Comparison of ENCODE assay signal across 24 cellular contexts in genomic region chr9:130147215-130147614, GRCh38.
"Had no signal": no experiment of that assay in that cellular context is flagged by ENCODE, and none has a peak within 500 bp of the region (broad histone marks: within the 10 kb centered on the region; RNA-seq: fewer than 3 reads in every experiment).

No MANE protein-coding gene starts in this region.

- H3K9me3 Mint-ChIP-seq: activated CD4-positive, alpha-beta memory T cell treated with anti-CD3 and anti-CD28 coated beads for 36 hours; activated CD4-positive, alpha-beta T cell treated with anti-CD3 and anti-CD28 coated beads, Interleukin-2, amount 10 ng/mL, durations not matched to agents 24 days and 14 days; activated naive CD8-positive, alpha-beta T cell treated with anti-CD3 and anti-CD28 coated beads, Interleukin-2, amount 10 ng/mL, durations not matched to agents 7 days and 5 days had no signal

- H3K27me3 ChIP-seq: colonic mucosa had no signal

- H3K9me3 ChIP-seq: colonic mucosa had no signal

- H3K36me3 Mint-ChIP-seq: activated CD4-positive, alpha-beta memory T cell treated with anti-CD3 and anti-CD28 coated beads for 36 hours; activated CD8-positive, alpha-beta memory T cell treated with anti-CD3 and anti-CD28 coated beads, Interleukin-2, amount 10 ng/mL, durations not matched to agents 7 days and 5 days; activated naive CD8-positive, alpha-beta T cell treated with anti-CD3 and anti-CD28 coated beads, Interleukin-2, amount 10 ng/mL, durations not matched to agents 7 days and 5 days had no signal

- DNase-seq: activated CD4-positive, alpha-beta memory T cell treated with anti-CD3 and anti-CD28 coated beads for 36 hours; activated CD4-positive, alpha-beta T cell treated with anti-CD3 and anti-CD28 coated beads for 36 hours; activated CD4-positive, alpha-beta T cell treated with anti-CD3 and anti-CD28 coated beads, Interleukin-2, amount 10 ng/mL, durations not matched to agents 24 days and 14 days; activated CD4-positive, CD25-positive, alpha-beta regulatory T cell; activated CD4-positive, CD25-positive, alpha-beta regulatory T cell treated with anti-CD3 and anti-CD28 coated beads, Interleukin-2, amount 50 U/mL, for 72 hours; activated CD8-positive, alpha-beta memory T cell treated with anti-CD3 and anti-CD28 coated beads, Interleukin-2, amount 10 ng/mL, durations not matched to agents 7 days and 5 days; activated CD8-positive, alpha-beta memory T cell treated with anti-CD3 and anti-CD28 coated beads, Interleukin-2, amount 50 U/mL, for 4 hours; activated CD8-positive, alpha-beta T cell treated with anti-CD3 and anti-CD28 coated beads, Interleukin-2, amount 10 ng/mL, durations not matched to agents 7 days and 5 days; activated gamma-delta T cell; activated naive CD4-positive, alpha-beta T cell; activated naive CD4-positive, alpha-beta T cell treated with anti-CD3 and anti-CD28 coated beads, Interleukin-2, amount 50 U/mL, for 16 hours; activated naive CD8-positive, alpha-beta T cell treated with anti-CD3 and anti-CD28 coated beads, Interleukin-2, amount 10 ng/mL, durations not matched to agents 7 days and 5 days; activated T-cell treated with anti-CD3 and anti-CD28 coated beads, Interleukin-2, amount 50 U/mL, for 1 hour; amniotic stem cell; anterior cingulate cortex; caudate nucleus; cerebellar nuclear complex; colonic mucosa; effector CD8-positive, alpha-beta T cell; foreskin fibroblast; head of caudate nucleus; T-helper 2 cell had no signal

- H3K4me3 ChIP-seq: colonic mucosa had no signal

- H3K36me3 ChIP-seq: colonic mucosa had no signal

- H3K27ac Mint-ChIP-seq: activated CD4-positive, alpha-beta memory T cell treated with anti-CD3 and anti-CD28 coated beads for 36 hours; activated CD4-positive, alpha-beta T cell treated with anti-CD3 and anti-CD28 coated beads for 36 hours; activated CD4-positive, alpha-beta T cell treated with anti-CD3 and anti-CD28 coated beads, Interleukin-2, amount 10 ng/mL, durations not matched to agents 24 days and 14 days; activated CD8-positive, alpha-beta memory T cell treated with anti-CD3 and anti-CD28 coated beads, Interleukin-2, amount 10 ng/mL, durations not matched to agents 7 days and 5 days; activated CD8-positive, alpha-beta T cell treated with anti-CD3 and anti-CD28 coated beads, Interleukin-2, amount 10 ng/mL, durations not matched to agents 7 days and 5 days; activated naive CD8-positive, alpha-beta T cell treated with anti-CD3 and anti-CD28 coated beads, Interleukin-2, amount 10 ng/mL, durations not matched to agents 7 days and 5 days had no signal

- H3K4me3 Mint-ChIP-seq: activated CD4-positive, alpha-beta memory T cell treated with anti-CD3 and anti-CD28 coated beads for 36 hours; activated CD4-positive, alpha-beta T cell treated with anti-CD3 and anti-CD28 coated beads for 36 hours; activated CD4-positive, alpha-beta T cell treated with anti-CD3 and anti-CD28 coated beads, Interleukin-2, amount 10 ng/mL, durations not matched to agents 24 days and 14 days; activated CD8-positive, alpha-beta memory T cell treated with anti-CD3 and anti-CD28 coated beads, Interleukin-2, amount 10 ng/mL, durations not matched to agents 7 days and 5 days; activated CD8-positive, alpha-beta T cell treated with anti-CD3 and anti-CD28 coated beads, Interleukin-2, amount 10 ng/mL, durations not matched to agents 7 days and 5 days; activated naive CD8-positive, alpha-beta T cell treated with anti-CD3 and anti-CD28 coated beads, Interleukin-2, amount 10 ng/mL, durations not matched to agents 7 days and 5 days had no signal

- H3K27ac ChIP-seq: colonic mucosa, epithelial cell of prostate had no signal

- ATAC-seq: activated CD4-positive, alpha-beta T cell treated with anti-CD3 and anti-CD28 coated beads for 36 hours; activated CD8-positive, alpha-beta memory T cell treated with anti-CD3 and anti-CD28 coated beads, Interleukin-2, amount 10 ng/mL, durations not matched to agents 7 days and 5 days; activated CD8-positive, alpha-beta T cell treated with anti-CD3 and anti-CD28 coated beads, Interleukin-2, amount 10 ng/mL, durations not matched to agents 7 days and 5 days; esophagus mucosa had no signal
